ENCODE assay signal across 8 cellular contexts in the genomic region with DNA sequence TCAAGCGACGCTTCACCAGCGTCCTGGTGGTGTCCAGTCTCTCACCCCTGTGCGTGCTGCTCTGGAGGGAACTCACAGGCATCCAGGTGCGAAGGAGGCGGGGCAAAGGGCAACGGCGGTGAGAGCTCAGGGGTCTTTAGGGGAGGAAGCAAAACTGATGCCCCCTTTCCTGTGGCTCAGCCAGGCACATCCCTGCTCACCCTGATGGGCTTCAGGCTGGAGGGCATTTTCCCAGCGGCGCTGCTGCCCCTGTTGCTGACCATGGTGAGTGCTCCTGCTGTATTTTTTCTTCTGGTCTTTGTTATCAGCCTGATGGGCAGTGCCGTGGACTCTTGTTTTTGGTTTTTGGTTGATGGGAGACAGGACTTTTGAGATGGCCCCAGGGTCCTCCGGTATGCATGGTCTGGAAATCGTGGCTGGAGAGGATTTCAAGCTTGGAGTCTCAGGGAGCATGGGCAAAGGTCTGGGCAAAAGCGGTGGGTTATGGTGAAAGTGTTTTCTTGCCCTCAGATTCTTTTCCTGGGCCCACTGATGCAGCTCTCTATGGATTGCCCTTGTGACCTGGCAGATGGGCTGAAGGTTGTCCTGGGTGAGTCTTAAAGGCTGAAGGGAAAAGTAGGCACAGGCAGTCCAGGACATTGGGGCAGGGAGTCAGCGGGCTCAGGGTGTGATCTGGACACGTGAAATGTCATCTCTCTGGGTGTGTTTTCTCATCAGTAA. TPM values are rescaled to one million over a fixed set of nuclear protein-coding genes. Genes with fewer than 3 reads are reported as not detected.
A peak's percentile ranks its signal among the peaks of the same experiment; 100 is the strongest.
DNase-seq lines count a peak whose midpoint lies in the region; ATAC-seq and TF ChIP-seq lines count a peak whose summit lies in the region.

No MANE protein-coding gene starts in this region.

- CTCF ChIA-PET in HCT116 (lab: Charles Lee), result interaction anchor here (0.9 to 1.8 kb wide), 6 partner anchors 8 to 458 kb away, joined by 3 to 9 read pairs (median 4); no protein-coding TSS in a partner anchor

- TF ChIP-seq RAD21 in HCT116 (IDR thresholded peaks at IDR 0.05; ENCODE audit: low read depth), result no peak

- 20% methylated on average over 16 of the region's 16 CpGs for WGBS in hepatocyte (ENCODE audit: low lambda C conversion rate, missing lambda C conversion rate)

- H3K36me3 ChIP-seq in HCT116 (ENCODE audit: control insufficient read depth in 1 of 2, insufficient read depth in 2 of 2, low read length in 2 of 2) (peaks cover 15 to 21% of the 10 kb centered on the region in 2 experiments), hepatocyte (replicated peaks; ENCODE audit: insufficient read depth, low read depth) (no peaks in the 10 kb centered on the region)

- H3K9me2 ChIP-seq in HCT116 (ENCODE audit: insufficient read depth), result no peaks in the 10 kb centered on the region
- H3K9me2 ChIP-seq in hepatocyte (replicated peaks; ENCODE audit: insufficient read depth), result no peaks in the 10 kb centered on the region

- no peak for TF ChIP-seq CTCF in HCT116 (IDR thresholded peaks at IDR 0.05 in 2 of 3, conservative IDR thresholded peaks at IDR 0.05 in 1 of 3; ENCODE audit: borderline replicate concordance in 1 of 3, insufficient read depth in 1 of 3, low read depth in 2 of 3, low read length in 2 of 3)
- no peak for TF ChIP-seq CTCF in WI38 (IDR thresholded peaks at IDR 0.05; ENCODE audit: low read depth, low read length)
- TF ChIP-seq CTCF in hepatocyte (IDR thresholded peaks at IDR 0.05; ENCODE audit: poor library complexity), result no peak

- RAD21 ChIA-PET in HCT116 (lab: Charles Lee; ENCODE audit: low non-redundant PET in 1 of 2, low total read pairs in 2 of 2, uncharacterized antibody in 2 of 2, unreplicated experiment in 2 of 2), result no interaction called here

- H2AFZ ChIP-seq in HCT116 (ENCODE audit: low read depth, low read length, poor library complexity, severe bottlenecking) (no peak overlapping the region), hepatocyte (peak overlapping the region; percentile 88)

- H3K4me2 ChIP-seq in HCT116 (ENCODE audit: low read length) (peak overlapping the region; percentile 82), hepatocyte (peak overlapping the region; percentile 98)

- peak overlapping the region; percentile 90 for H3K9ac ChIP-seq in HCT116 (ENCODE audit: low read length)

- H3K4me3 ChIP-seq in HCT116 (replicated peaks in 1 of 2; ENCODE audit: low read depth in 1 of 2, low read length in 2 of 2) (peak overlapping the region; percentile 86 to 91), WI38 (ENCODE audit: low read depth, low read length) (peak overlapping the region; percentile 99), hepatocyte (peak overlapping the region; percentile 86)

- POLR2A ChIA-PET in HCT116 (lab: Charles Lee), result interaction anchor here (0.6 to 1.7 kb wide), 5 partner anchors 9 to 274 kb away, joined by 3 to 7 read pairs (median 3); a partner anchor contains a TSS

- no peak for TF ChIP-seq POLR2A in HCT116 (IDR thresholded peaks at IDR 0.05; ENCODE audit: borderline replicate concordance, extremely low read depth, insufficient read depth, insufficient read length)

- H4K20me1 ChIP-seq in HCT116 (ENCODE audit: insufficient read depth), result peaks cover 3% of the 10 kb centered on the region; the same call in 1 of the 2 replicates
- peaks cover 6% of the 10 kb centered on the region for H4K20me1 ChIP-seq in hepatocyte (ENCODE audit: insufficient read depth, poor library complexity, severe bottlenecking)

- H3K79me2 ChIP-seq in HCT116 (ENCODE audit: insufficient read depth, low read length) (peaks cover 55% of the 10 kb centered on the region), hepatocyte (peaks cover 37% of the 10 kb centered on the region)

- TSS peak; percentile 73 for BruUV-seq in HCT116 (replicated peaks; lab: Mats Ljungman, UMichigan)

- no peak for DNase-seq in HCT116 (ENCODE audit: low read depth, low spot score)
- DNase-seq in hepatocyte (ENCODE audit: low spot score), result no peak
- peak; percentile 18 for DNase-seq in stimulated activated CD8-positive, alpha-beta memory T cell treated with anti-CD3 and anti-CD28 coated beads, Interleukin-4, amount 100 ng/mL, for 48 hours
- no peak for DNase-seq in NCI-H1092 (lab: John Stamatoyannopoulos, UW)
- DNase-seq in inferior parietal cortex (ENCODE audit: extremely low spot score), result no peak
- DNase-seq in RKO (ENCODE audit: low spot score), result no peak

- H3K27ac ChIP-seq in HCT116 (ENCODE audit: low read depth, low read length), result peak overlapping the region; percentile 96
- peak overlapping the region; percentile 99 for H3K27ac ChIP-seq in hepatocyte

- ATAC-seq in HCT116 (no peak), HG02588 (IDR thresholded peaks at IDR 0.05; ENCODE audit: unreplicated experiment) (no peak)

- intact Hi-C loops in HCT116 (cut with micrococcal nuclease), result loop anchor here (5.0 kb wide), 1 partner anchor 133 kb away; a partner anchor contains a TSS

- no peaks in the 10 kb centered on the region for H3K9me3 ChIP-seq in HCT116 (ENCODE audit: control insufficient read depth in 1 of 2, insufficient read depth in 1 of 2, low read depth in 1 of 2, low read length in 2 of 2)
- H3K9me3 ChIP-seq in hepatocyte (ENCODE audit: low read depth), result no peaks in the 10 kb centered on the region

- H3K27me3 ChIP-seq in HCT116 (ENCODE audit: insufficient read depth, low read length) (no peaks in the 10 kb centered on the region), hepatocyte (no peaks in the 10 kb centered on the region)

- peaks cover 7 to 20% of the 10 kb centered on the region in 2 experiments; a peak in 3 of 4 replicates for H3K4me1 ChIP-seq in HCT116 (ENCODE audit: control insufficient read depth in 1 of 2, insufficient read depth in 2 of 2, low read length in 2 of 2)
- peaks cover 16% of the 10 kb centered on the region for H3K4me1 ChIP-seq in hepatocyte (ENCODE audit: insufficient read depth)

TF ChIP-seq in HCT116, 20 proteins besides CTCF, POLR2A, EP300 and RAD21 (continues in another document):
- TF ChIP-seq ELF1 (IDR thresholded peaks at IDR 0.05; ENCODE audit: borderline replicate concordance, low read depth) (no peak), SP1 (IDR thresholded peaks at IDR 0.05; ENCODE audit: low read depth) (no peak), FOSL1 (IDR thresholded peaks at IDR 0.05; ENCODE audit: low read depth) (no peak), YY1 (IDR thresholded peaks at IDR 0.05; ENCODE audit: extremely low read depth, insufficient replicate concordance, low read depth, low read length) (no peak), CEBPB (IDR thresholded peaks at IDR 0.05; ENCODE audit: low read depth) (no peak), ZFX (IDR thresholded peaks at IDR 0.05) (no peak), EZH2 (IDR thresholded peaks at IDR 0.05) (no peak), CBX3 (IDR thresholded peaks at IDR 0.05; ENCODE audit: low read depth) (no peak), EZH2phosphoT487 (IDR thresholded peaks at IDR 0.05; ENCODE audit: borderline replicate concordance) (no peak), SIN3A (IDR thresholded peaks at IDR 0.05; ENCODE audit: low read depth) (no peak)
- TF ChIP-seq, protein P1, sequence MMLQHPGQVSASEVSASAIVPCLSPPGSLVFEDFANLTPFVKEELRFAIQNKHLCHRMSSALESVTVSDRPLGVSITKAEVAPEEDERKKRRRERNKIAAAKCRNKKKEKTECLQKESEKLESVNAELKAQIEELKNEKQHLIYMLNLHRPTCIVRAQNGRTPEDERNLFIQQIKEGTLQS (IDR thresholded peaks at IDR 0.05), result no peak
- TF ChIP-seq, protein P2, sequence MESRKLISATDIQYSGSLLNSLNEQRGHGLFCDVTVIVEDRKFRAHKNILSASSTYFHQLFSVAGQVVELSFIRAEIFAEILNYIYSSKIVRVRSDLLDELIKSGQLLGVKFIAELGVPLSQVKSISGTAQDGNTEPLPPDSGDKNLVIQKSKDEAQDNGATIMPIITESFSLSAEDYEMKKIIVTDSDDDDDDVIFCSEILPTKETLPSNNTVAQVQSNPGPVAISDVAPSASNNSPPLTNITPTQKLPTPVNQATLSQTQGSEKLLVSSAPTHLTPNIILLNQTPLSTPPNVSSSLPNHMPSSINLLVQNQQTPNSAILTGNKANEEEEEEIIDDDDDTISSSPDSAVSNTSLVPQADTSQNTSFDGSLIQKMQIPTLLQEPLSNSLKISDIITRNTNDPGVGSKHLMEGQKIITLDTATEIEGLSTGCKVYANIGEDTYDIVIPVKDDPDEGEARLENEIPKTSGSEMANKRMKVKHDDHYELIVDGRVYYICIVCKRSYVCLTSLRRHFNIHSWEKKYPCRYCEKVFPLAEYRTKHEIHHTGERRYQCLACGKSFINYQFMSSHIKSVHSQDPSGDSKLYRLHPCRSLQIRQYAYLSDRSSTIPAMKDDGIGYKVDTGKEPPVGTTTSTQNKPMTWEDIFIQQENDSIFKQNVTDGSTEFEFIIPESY (IDR thresholded peaks at IDR 0.05; ENCODE audit: extremely low read depth, insufficient replicate concordance, low read length), result no peak
- TF ChIP-seq, protein P3, sequence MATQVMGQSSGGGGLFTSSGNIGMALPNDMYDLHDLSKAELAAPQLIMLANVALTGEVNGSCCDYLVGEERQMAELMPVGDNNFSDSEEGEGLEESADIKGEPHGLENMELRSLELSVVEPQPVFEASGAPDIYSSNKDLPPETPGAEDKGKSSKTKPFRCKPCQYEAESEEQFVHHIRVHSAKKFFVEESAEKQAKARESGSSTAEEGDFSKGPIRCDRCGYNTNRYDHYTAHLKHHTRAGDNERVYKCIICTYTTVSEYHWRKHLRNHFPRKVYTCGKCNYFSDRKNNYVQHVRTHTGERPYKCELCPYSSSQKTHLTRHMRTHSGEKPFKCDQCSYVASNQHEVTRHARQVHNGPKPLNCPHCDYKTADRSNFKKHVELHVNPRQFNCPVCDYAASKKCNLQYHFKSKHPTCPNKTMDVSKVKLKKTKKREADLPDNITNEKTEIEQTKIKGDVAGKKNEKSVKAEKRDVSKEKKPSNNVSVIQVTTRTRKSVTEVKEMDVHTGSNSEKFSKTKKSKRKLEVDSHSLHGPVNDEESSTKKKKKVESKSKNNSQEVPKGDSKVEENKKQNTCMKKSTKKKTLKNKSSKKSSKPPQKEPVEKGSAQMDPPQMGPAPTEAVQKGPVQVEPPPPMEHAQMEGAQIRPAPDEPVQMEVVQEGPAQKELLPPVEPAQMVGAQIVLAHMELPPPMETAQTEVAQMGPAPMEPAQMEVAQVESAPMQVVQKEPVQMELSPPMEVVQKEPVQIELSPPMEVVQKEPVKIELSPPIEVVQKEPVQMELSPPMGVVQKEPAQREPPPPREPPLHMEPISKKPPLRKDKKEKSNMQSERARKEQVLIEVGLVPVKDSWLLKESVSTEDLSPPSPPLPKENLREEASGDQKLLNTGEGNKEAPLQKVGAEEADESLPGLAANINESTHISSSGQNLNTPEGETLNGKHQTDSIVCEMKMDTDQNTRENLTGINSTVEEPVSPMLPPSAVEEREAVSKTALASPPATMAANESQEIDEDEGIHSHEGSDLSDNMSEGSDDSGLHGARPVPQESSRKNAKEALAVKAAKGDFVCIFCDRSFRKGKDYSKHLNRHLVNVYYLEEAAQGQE (IDR thresholded peaks at IDR 0.05; ENCODE audit: low read depth), result no peak

RNA-seq across cellular contexts. Expression of a gene that starts 0.7 kb away (rescaled TPM):
- total RNA-seq in HCT116 (2021; ENCODE audit: unreplicated experiment), result 35.3 TPM
- polyA plus RNA-seq in HCT116 (2012), result 35.0 and 37.5 TPM in 2 replicates
- 19.8 and 27.0 TPM in 2 replicates for total RNA-seq in hepatocyte
- polyA plus RNA-seq in hepatocyte, result 41.4 and 42.2 TPM in 2 replicates

RNA-seq across cellular contexts. Expression of a gene that starts 12.9 kb away (rescaled TPM):
- total RNA-seq in HCT116 (2021; ENCODE audit: unreplicated experiment) (55.4 TPM), hepatocyte (12.5 and 15.8 TPM in 2 replicates)
- 28.7 and 30.2 TPM in 2 replicates for polyA plus RNA-seq in HCT116 (2012)
- 14.3 and 30.2 TPM in 2 replicates for polyA plus RNA-seq in hepatocyte
